9 cellular contexts compared by ENCODE assay signal in genomic region chr7:139714163-139714901, GRCh38.
DNase-seq lines count a peak whose midpoint lies in the region; ATAC-seq and TF ChIP-seq lines count a peak whose summit lies in the region.
"Had no signal": no experiment of that assay in that cellular context is flagged by ENCODE, and none has a peak within 500 bp of the region (broad histone marks: within the 10 kb centered on the region; RNA-seq: fewer than 3 reads in every experiment).

No MANE protein-coding gene starts in this region.

- ATAC-seq in GM18519 (IDR thresholded peaks at IDR 0.05; ENCODE audit: low FRiP score, unreplicated experiment) = peak; percentile 91
- peak; percentile 64 for ATAC-seq in T-helper 17 cell

- H2BK5ac ChIP-seq in H9 (ENCODE audit: insufficient read length, low read length) (no peak overlapping the region), mesendoderm (ENCODE audit: low read length) (no peak overlapping the region)

- H3K27me3 Mint-ChIP-seq in H9 (ENCODE audit: low read depth) = no peaks in the 10 kb centered on the region
- no peaks in the 10 kb centered on the region for H3K27me3 Mint-ChIP-seq in T-helper 17 cell

- H3K79me2 ChIP-seq in H9 (ENCODE audit: insufficient read depth, low read length) = no peaks in the 10 kb centered on the region
- no peaks in the 10 kb centered on the region for H3K79me2 ChIP-seq in mesendoderm (ENCODE audit: control insufficient read depth, insufficient read depth, low read length)

- H3K18ac ChIP-seq in H9 (ENCODE audit: insufficient read length, low read depth, low read length) = no peak overlapping the region
- H3K18ac ChIP-seq in mesendoderm (ENCODE audit: low read length) = no peak overlapping the region

- no peak overlapping the region for H2BK20ac ChIP-seq in H9 (ENCODE audit: low read depth, low read length, poor library complexity, severe bottlenecking)

- H3K27ac ChIP-seq in H9 (ENCODE audit: insufficient read length, low read depth, low read length) (no peak overlapping the region), mesendoderm (ENCODE audit: low read depth, low read length) (no peak overlapping the region)

- H3K4me1 ChIP-seq in H9 (ENCODE audit: insufficient read depth, low read length) (peaks cover 15% of the 10 kb centered on the region), mesendoderm (ENCODE audit: control insufficient read depth, low read depth, low read length) (peaks cover 8% of the 10 kb centered on the region)

- no peak overlapping the region for H3K56ac ChIP-seq in H9 (ENCODE audit: insufficient read length, low read depth, low read length)
- peak overlapping the region; percentile 10 for H3K56ac ChIP-seq in mesendoderm (ENCODE audit: low read length)

- no peaks in the 10 kb centered on the region for H3K79me1 ChIP-seq in H9 (ENCODE audit: insufficient read depth, low read depth, low read length, poor library complexity, severe bottlenecking)
- H3K79me1 ChIP-seq in mesendoderm (ENCODE audit: low read length) = no peaks in the 10 kb centered on the region

- H4K91ac ChIP-seq in H9 (ENCODE audit: insufficient read length, low read depth, low read length) = no peak overlapping the region

- H3K4me3 Mint-ChIP-seq in H9 (peak overlapping the region in 1 of 2 experiments; percentile 43; a peak in 1 of 5 replicates), T-helper 17 cell (no peak overlapping the region)
- H3K4me3 Mint-ChIP-seq: T-helper 2 cell treated with Interferon-gamma antibody and Interleukin-4, amounts not matched to agents 5 μg/mL and 100 μg/mL, for 36 hours had no signal

- no CpG with 5 or more reads among the region's 23 CpGs for WGBS in H9 (ENCODE audit: extremely low coverage, insufficient read length, low lambda C conversion rate)
- no CpG with 5 or more reads among the region's 23 CpGs for WGBS in mesendoderm (ENCODE audit: extremely low coverage, insufficient coverage, low lambda C conversion rate)

- H4K8ac ChIP-seq in H9 (replicated peaks; ENCODE audit: insufficient read length, low read depth, low read length) = no peak overlapping the region
- no peak overlapping the region for H4K8ac ChIP-seq in mesendoderm (ENCODE audit: low read depth, low read length)

- H3K9me3 Mint-ChIP-seq in H9 = no peaks in the 10 kb centered on the region
- H3K9me3 Mint-ChIP-seq: T-helper 2 cell treated with Interferon-gamma antibody and Interleukin-4, amounts not matched to agents 5 μg/mL and 100 μg/mL, for 36 hours had no signal

- H3K4me2 ChIP-seq in H9 (ENCODE audit: insufficient read depth, insufficient read length, low read length) (no peak overlapping the region), mesendoderm (ENCODE audit: low read length) (no peak overlapping the region)

- no peak overlapping the region for H3T11ph ChIP-seq in H9 (ENCODE audit: low read length)

- H3K27ac Mint-ChIP-seq in H9 (peak overlapping the region; percentile 17 to 66 (median 59); a peak in 4 of 7 replicates), T-helper 17 cell (peak overlapping the region; percentile 69)
- H3K27ac Mint-ChIP-seq: T-helper 2 cell treated with Interferon-gamma antibody and Interleukin-4, amounts not matched to agents 5 μg/mL and 100 μg/mL, for 36 hours had no signal

- H3K23ac ChIP-seq in H9 (ENCODE audit: insufficient read length, low read depth, low read length) = no peak overlapping the region
- H3K23ac ChIP-seq in mesendoderm (ENCODE audit: low read length) = peak overlapping the region; percentile 53

- no peak overlapping the region for H3K9ac ChIP-seq in H9 (ENCODE audit: extremely low read depth, insufficient read length, low read length)
- H3K9ac ChIP-seq in mesendoderm (ENCODE audit: low read length) = no peak overlapping the region

- no peaks in the 10 kb centered on the region for H4K20me1 ChIP-seq in H9 (ENCODE audit: control insufficient read depth, insufficient read depth, insufficient read length)

- H3K36me3 Mint-ChIP-seq in H9 (ENCODE audit: insufficient read depth in 1 of 3, low read depth in 3 of 3) (peaks cover 20 to 27% (median 27%) of the 10 kb centered on the region in 3 experiments), T-helper 17 cell (ENCODE audit: low read depth) (peaks cover 14% of the 10 kb centered on the region)

- no peak overlapping the region for H2BK120ac ChIP-seq in H9 (ENCODE audit: low read depth, low read length, poor library complexity, severe bottlenecking)
- H2BK120ac ChIP-seq in mesendoderm (ENCODE audit: low read depth, low read length) = no peak overlapping the region

- H2AK5ac ChIP-seq in H9 (ENCODE audit: insufficient read length, low read length) (no peak overlapping the region), mesendoderm (ENCODE audit: low read length) (no peak overlapping the region)

- H2BK15ac ChIP-seq in H9 (ENCODE audit: low read depth, low read length) = no peak overlapping the region
- H2BK15ac ChIP-seq in mesendoderm (replicated peaks; ENCODE audit: low read depth) = no peak overlapping the region

- H3K36me3 ChIP-seq in mesendoderm (ENCODE audit: control insufficient read depth, insufficient read depth, low read length) = no peaks in the 10 kb centered on the region

- no peak for TF ChIP-seq CTCF in H9 (conservative IDR thresholded peaks at IDR 0.05)

- H3K27me3 ChIP-seq in H9 (ENCODE audit: insufficient read depth, low read length) = no peaks in the 10 kb centered on the region
- H3K27me3 ChIP-seq in mesendoderm (ENCODE audit: insufficient read depth, low read length, poor library complexity) = no peaks in the 10 kb centered on the region

- no peak overlapping the region for H3K4me3 ChIP-seq in mesendoderm (ENCODE audit: low read length)

- no peak overlapping the region for H2AFZ ChIP-seq in H9 (ENCODE audit: low read length)

- peak; percentile 51 for DNase-seq in H9
- DNase-seq in T-helper 17 cell = no peak
- peak; percentile 67 for DNase-seq in mesendoderm
- no peak for DNase-seq in activated T-cell treated with anti-CD3 and anti-CD28 coated beads for 4 hours
- DNase-seq in NCI-H1930 (lab: John Stamatoyannopoulos, UW) = no peak
- DNase-seq in NK-92 treated with Interleukin-12 subunit alpha and Interleukin-12 subunit beta, amount 100 ng/mL, for 24 hours (lab: John Stamatoyannopoulos, UW) = no peak
- DNase-seq in NCI-H526 treated with DMSO at 0.1 percent for 48 hours (lab: John Stamatoyannopoulos, UW) = no peak

- H3K23me2 ChIP-seq in H9 (ENCODE audit: insufficient read length, low read depth, low read length, poor library complexity, severe bottlenecking) = no peaks in the 10 kb centered on the region

- H3K4me1 Mint-ChIP-seq in H9 = peaks cover 51% of the 10 kb centered on the region in 2 experiments
- peaks cover 17% of the 10 kb centered on the region for H3K4me1 Mint-ChIP-seq in T-helper 17 cell

- no peaks in the 10 kb centered on the region for H3K9me3 ChIP-seq in H9 (ENCODE audit: control insufficient read depth, low read depth, low read length)
- H3K9me3 ChIP-seq in T-helper 17 cell (ENCODE audit: control insufficient read depth, low read length, poor library complexity, severe bottlenecking) = no peaks in the 10 kb centered on the region

- H2BK12ac ChIP-seq in H9 (ENCODE audit: insufficient read length, low read depth, low read length) = no peak overlapping the region

- H3K4ac ChIP-seq in H9 (ENCODE audit: low read depth, low read length) (no peak overlapping the region), mesendoderm (ENCODE audit: low read depth, low read length) (no peak overlapping the region)

- no peak overlapping the region for H3K14ac ChIP-seq in H9 (ENCODE audit: insufficient read depth, low read length)

- H4K5ac ChIP-seq in H9 (ENCODE audit: insufficient read length, low read depth, low read length) (no peak overlapping the region), mesendoderm (ENCODE audit: low read length) (no peak overlapping the region)

Comparison
In these comparisons a context has a peak if more than half of its experiments do, and no peak if none do; other contexts are left out.
1. DNase-seq: peak in H9 (single experiment) and mesendoderm (single experiment); none in T-helper 17 cell (0 of 3), activated T-cell treated with anti-CD3 and anti-CD28 coated beads for 4 hours (single experiment), NCI-H1930 (0 of 2), NK-92 treated with Interleukin-12 subunit alpha and Interleukin-12 subunit beta, amount 100 ng/mL, for 24 hours (single experiment) and NCI-H526 treated with DMSO at 0.1 percent for 48 hours (single experiment).